In genomic region chr13:45773236-45773635, GRCh38 we compare ENCODE assay signal across 27 cellular contexts.
A peak's percentile ranks its signal among the peaks of the same experiment; 100 is the strongest.
DNase-seq lines count a peak whose midpoint lies in the region; ATAC-seq and TF ChIP-seq lines count a peak whose summit lies in the region.
"Had no signal": no experiment of that assay in that cellular context is flagged by ENCODE, and none has a peak within 500 bp of the region (broad histone marks: within the 10 kb centered on the region; RNA-seq: fewer than 3 reads in every experiment).

No MANE protein-coding gene starts in this region.

- no peak for TF ChIP-seq CTCF in MCF 10A (IDR thresholded peaks at IDR 0.05; ENCODE audit: unreplicated experiment)
- TF ChIP-seq CTCF in breast epithelium (IDR thresholded peaks at IDR 0.05) = no peak
- no peak for TF ChIP-seq CTCF in fibroblast of the aortic adventitia (IDR thresholded peaks at IDR 0.05; ENCODE audit: insufficient read depth, low read length)

- no peaks in the 10 kb centered on the region for H3K9me3 Mint-ChIP-seq in MCF 10A (ENCODE audit: unreplicated experiment)

- H3K27ac Mint-ChIP-seq in MCF 10A (ENCODE audit: low read depth, unreplicated experiment) = no peak overlapping the region
- H3K27ac Mint-ChIP-seq: activated CD8-positive, alpha-beta T cell treated with anti-CD3 and anti-CD28 coated beads for 36 hours; IgD-negative memory B cell; memory B cell; naive B cell had no signal

- H3K27ac ChIP-seq in breast epithelium = no peak overlapping the region
- H3K27ac ChIP-seq: A549, BLaER1, pancreas, right lobe of liver had no signal

- H3K4me3 ChIP-seq in breast epithelium (no peak overlapping the region), fibroblast of the aortic adventitia (ENCODE audit: low read depth, low read length) (no peak overlapping the region)
- H3K4me3 ChIP-seq: A549, BLaER1, MG63, pancreas, right lobe of liver had no signal

- POLR2A ChIA-PET in MCF 10A (lab: Yijun Ruan, JAX) = interaction anchor here (0.6 to 1.7 kb wide), 3 partner anchors 35 to 233 kb away, joined by 3 read pairs; no protein-coding TSS in a partner anchor

- intact Hi-C loops in MCF 10A (cut with micrococcal nuclease) = no loop called here
- intact Hi-C loops in breast epithelium (cut with DNase I; ENCODE audit: low total_unique reads) = no loop called here

- H3K36me3 Mint-ChIP-seq in MCF 10A (ENCODE audit: insufficient read depth, unreplicated experiment) = no peaks in the 10 kb centered on the region
- H3K36me3 Mint-ChIP-seq: IgD-negative memory B cell, memory B cell had no signal

- H3K27me3 Mint-ChIP-seq in MCF 10A (ENCODE audit: insufficient read depth, unreplicated experiment) = no peaks in the 10 kb centered on the region
- H3K27me3 Mint-ChIP-seq: activated CD8-positive, alpha-beta T cell treated with anti-CD3 and anti-CD28 coated beads for 36 hours had no signal

- no peak overlapping the region for H3K4me3 Mint-ChIP-seq in MCF 10A (ENCODE audit: unreplicated experiment)
- H3K4me3 Mint-ChIP-seq: activated CD8-positive, alpha-beta T cell treated with anti-CD3 and anti-CD28 coated beads for 36 hours; IgD-negative memory B cell; memory B cell; naive B cell had no signal

- no peaks in the 10 kb centered on the region for H3K9me3 ChIP-seq in breast epithelium
- H3K9me3 ChIP-seq: A549, BLaER1, MG63, pancreas, right lobe of liver had no signal

- no peak for ATAC-seq in SK-N-SH treated with all-trans-retinoic acid at 6 μM for 48 hours
- ATAC-seq in HG03520 (IDR thresholded peaks at IDR 0.05; ENCODE audit: unreplicated experiment) = no peak
- ATAC-seq: A549; activated CD4-positive, CD25-positive, alpha-beta regulatory T cell treated with anti-CD3 and anti-CD28 coated beads, Interleukin-2, amount 50 U/mL, for 24 hours; activated CD8-positive, alpha-beta T cell treated with anti-CD3 and anti-CD28 coated beads for 36 hours; left cardiac atrium; pancreas; right lobe of liver had no signal

- CTCF ChIA-PET in MCF 10A (lab: Yijun Ruan, JAX) = no interaction called here

- no peaks in the 10 kb centered on the region for H3K27me3 ChIP-seq in breast epithelium
- H3K27me3 ChIP-seq: BLaER1, MG63, pancreas, right lobe of liver had no signal

- no peak for TF ChIP-seq POLR2A in breast epithelium (IDR thresholded peaks at IDR 0.05)

- no peaks in the 10 kb centered on the region for H3K36me3 ChIP-seq in breast epithelium
- H3K36me3 ChIP-seq: BLaER1, MG63, pancreas, right lobe of liver had no signal

- DNase-seq in MCF 10A (ENCODE audit: unreplicated experiment) (peak; percentile 50), breast epithelium (ENCODE audit: low spot score in 2 of 2) (no peak), fibroblast of the aortic adventitia (ENCODE audit: low read depth) (peak; percentile 16), stromal cell of bone marrow (ENCODE audit: low read depth) (peak; percentile 6), NOMO-1 treated with DMSO at 0.1 percent for 48 hours (lab: John Stamatoyannopoulos, UW; ENCODE audit: unreplicated experiment) (no peak)
- DNase-seq in activated CD4-positive, alpha-beta T cell treated with anti-CD3 and anti-CD28 coated beads, Interleukin-2, amount 50 U/mL, for 4 hours = no peak
- DNase-seq: activated CD8-positive, alpha-beta T cell treated with anti-CD3 and anti-CD28 coated beads for 36 hours; caudate nucleus; COR-L47; dermis blood vessel endothelial cell; DND-41; left cardiac atrium; MG63; naive B cell; NCI-H1436 treated with DMSO at 0.1 percent for 48 hours; NCI-H774; OCI-M1; pancreas; right lobe of liver; SHP77 had no signal

- H3K4me1 Mint-ChIP-seq in MCF 10A (ENCODE audit: insufficient read depth, unreplicated experiment) = no peaks in the 10 kb centered on the region
- H3K4me1 Mint-ChIP-seq: IgD-negative memory B cell, memory B cell had no signal

- BruUV-seq in MCF 10A (replicated peaks; lab: Mats Ljungman, UMichigan) = no TSS peak

- H3K4me1 ChIP-seq in breast epithelium = no peaks in the 10 kb centered on the region
- H3K4me1 ChIP-seq: A549, pancreas, right lobe of liver had no signal

TF ChIP-seq in SK-N-SH treated with all-trans-retinoic acid at 6 μM for 48 hours, 23 proteins besides CTCF, POLR2A, EP300 and RAD21:
- TF ChIP-seq ZC3H10 (CRISPR knock-in tag; IDR thresholded peaks at IDR 0.05) (no peak), ISL1 (CRISPR knock-in tag; IDR thresholded peaks at IDR 0.05) (peak; percentile 37; the same call in 1 of the 2 replicates), GLIS3 (CRISPR knock-in tag; IDR thresholded peaks at IDR 0.05) (no peak)

Comparison
In these comparisons a context has a peak if more than half of its experiments do, and no peak if none do; other contexts are left out.
1. DNase-seq: peak in MCF 10A (single experiment), fibroblast of the aortic adventitia (single experiment) and stromal cell of bone marrow (single experiment); none in breast epithelium (0 of 2), activated CD4-positive, alpha-beta T cell treated with anti-CD3 and anti-CD28 coated beads, Interleukin-2, amount 50 U/mL, for 4 hours (0 of 2) and NOMO-1 treated with DMSO at 0.1 percent for 48 hours (single experiment).